ENCODE assay signal across 8 cellular contexts in genomic region chr10:124530215-124530665, GRCh38.
DNase-seq lines count a peak whose midpoint lies in the region; ATAC-seq and TF ChIP-seq lines count a peak whose summit lies in the region.

No MANE protein-coding gene starts in this region.

- H3K36me3 Mint-ChIP-seq in central memory CD8-positive, alpha-beta T cell (ENCODE audit: insufficient read depth): peaks cover 3% of the 10 kb centered on the region

- peaks cover 7% of the 10 kb centered on the region for H3K4me1 Mint-ChIP-seq in central memory CD8-positive, alpha-beta T cell

- no peak overlapping the region for H3K27ac Mint-ChIP-seq in central memory CD8-positive, alpha-beta T cell (ENCODE audit: low read depth)

- no peak overlapping the region for H3K4me3 ChIP-seq in left lung

- H3K9me3 Mint-ChIP-seq in central memory CD8-positive, alpha-beta T cell: no peaks in the 10 kb centered on the region

- DNase-seq in AG08396 (ENCODE audit: low spot score) (peak; percentile 96), NCI-H2227 treated with DMSO at 0.1 percent for 48 hours (lab: John Stamatoyannopoulos, UW) (peak; percentile 32), left lung (peak; percentile 90 to 98)
- DNase-seq in activated CD4-positive, alpha-beta T cell treated with anti-CD3 and anti-CD28 coated beads for 24 hours (ENCODE audit: low read depth in 2 of 2): peak; percentile 80 to 81
- peak; percentile 77 to 80 for DNase-seq in central memory CD8-positive, alpha-beta T cell (ENCODE audit: low spot score in 2 of 2)
- DNase-seq in stimulated activated CD4-positive, alpha-beta T cell treated with anti-CD3 and anti-CD28 coated beads, Interleukin-4, amount 100 ng/mL, for 24 hours: peak; percentile 89

- no peak overlapping the region for H3K4me3 Mint-ChIP-seq in central memory CD8-positive, alpha-beta T cell

- no peaks in the 10 kb centered on the region for H3K9me3 ChIP-seq in left lung

- TF ChIP-seq CTCF in left lung (IDR thresholded peaks at IDR 0.05): peak; percentile 82 to 92

- no peaks in the 10 kb centered on the region for H3K27me3 Mint-ChIP-seq in central memory CD8-positive, alpha-beta T cell

- H3K36me3 ChIP-seq in left lung: no peaks in the 10 kb centered on the region

- intact Hi-C loops in left lung (cut with DNase I): loop anchor here in 1 of 2 donors (5.0 kb wide), 2 partner anchors 212 to 292 kb away; partner anchors contain the start of gene FAM53B

- H3K27ac ChIP-seq in left lung: no peak overlapping the region

- no peaks in the 10 kb centered on the region for H3K27me3 ChIP-seq in left lung

- peaks cover 0 to 21% of the 10 kb centered on the region in 2 donors for H3K4me1 ChIP-seq in left lung

- ATAC-seq in GM18517 (IDR thresholded peaks at IDR 0.05; ENCODE audit: unreplicated experiment) (peak; percentile 85), HG03039 (IDR thresholded peaks at IDR 0.05; ENCODE audit: unreplicated experiment) (peak; percentile 71), left lung (peak; percentile 95)
- ATAC-seq in central memory CD8-positive, alpha-beta T cell (replicated peaks; ENCODE audit: extremely low read depth, poor library complexity, severe bottlenecking): peak; percentile 97

Comparison
In these comparisons a context has a peak if more than half of its experiments do, and no peak if none do; other contexts are left out.
1. DNase-seq: peak in every context shown above with its lines; median percentile 96 in AG08396; 94 in left lung; 89 in stimulated activated CD4-positive, alpha-beta T cell treated with anti-CD3 and anti-CD28 coated beads, Interleukin-4, amount 100 ng/mL, for 24 hours; 80 in activated CD4-positive, alpha-beta T cell treated with anti-CD3 and anti-CD28 coated beads for 24 hours; 78 in central memory CD8-positive, alpha-beta T cell; 32 in NCI-H2227 treated with DMSO at 0.1 percent for 48 hours.